10 cellular contexts compared by ENCODE assay signal in the genomic region with DNA sequence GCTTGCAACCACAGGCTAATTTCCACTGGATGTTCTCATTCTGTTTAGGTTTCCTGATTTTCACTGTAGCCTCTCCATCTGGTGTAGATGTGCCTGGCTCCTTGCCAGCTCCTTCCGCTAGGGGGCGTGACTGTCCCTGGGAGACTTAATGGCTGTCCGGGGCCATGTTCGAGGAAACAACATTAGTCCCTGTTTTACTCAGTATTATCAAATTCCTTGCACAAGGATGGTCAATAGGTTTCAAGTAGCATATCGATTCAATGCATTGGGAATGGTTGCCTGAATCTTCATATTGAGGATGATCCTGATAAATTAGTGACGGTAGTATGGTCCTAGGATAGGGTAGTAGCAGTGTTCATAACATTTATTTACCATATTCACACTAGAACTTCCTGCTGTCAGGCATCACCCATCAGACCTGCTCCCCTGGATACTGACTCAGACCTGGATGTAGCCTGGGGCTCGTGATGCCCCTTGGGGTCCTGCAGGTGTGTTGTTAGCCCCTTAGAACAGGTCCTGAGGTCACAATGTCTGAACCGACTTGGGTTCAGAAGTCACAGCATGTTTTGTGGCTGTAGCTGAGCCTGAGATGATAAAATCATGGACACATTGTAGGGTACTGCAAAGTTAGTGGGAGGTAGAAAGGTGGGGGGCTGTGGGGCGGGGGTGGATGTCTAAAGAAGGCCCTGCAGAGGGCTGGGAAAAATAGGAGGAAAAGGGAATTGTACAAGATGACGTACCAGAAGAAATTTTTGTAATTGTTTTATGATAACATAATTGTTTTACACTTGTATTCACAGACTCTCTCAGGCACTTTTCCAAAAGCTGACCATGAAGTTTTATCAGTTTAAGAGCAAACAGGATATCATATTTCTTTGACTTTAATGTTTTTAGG. TPM values are rescaled to one million over a fixed set of nuclear protein-coding genes. Genes with fewer than 3 reads are reported as not detected.
DNase-seq lines count a peak whose midpoint lies in the region; ATAC-seq and TF ChIP-seq lines count a peak whose summit lies in the region.
"Had no signal": no experiment of that assay in that cellular context is flagged by ENCODE, and none has a peak within 500 bp of the region (broad histone marks: within the 10 kb centered on the region; RNA-seq: fewer than 3 reads in every experiment).

No MANE protein-coding gene starts in this region.

- H3K36me3 ChIP-seq in breast epithelium, result no peaks in the 10 kb centered on the region
- no peaks in the 10 kb centered on the region for H3K36me3 ChIP-seq in adipocyte (ENCODE audit: control insufficient read depth, insufficient read depth, low read length, severe bottlenecking)
- no peaks in the 10 kb centered on the region for H3K36me3 ChIP-seq in kidney epithelial cell (ENCODE audit: control insufficient read depth, insufficient read depth, low read length)
- H3K36me3 ChIP-seq: upper lobe of left lung had no signal

- no peak for TF ChIP-seq POLR2A in breast epithelium (IDR thresholded peaks at IDR 0.05)

- no peaks in the 10 kb centered on the region for H3K27me3 Mint-ChIP-seq in MCF 10A (ENCODE audit: insufficient read depth, unreplicated experiment)
- H3K27me3 Mint-ChIP-seq: dendritic cell treated with granulocyte-macrophage colony-stimulating factor and Interleukin-4, amounts not matched to agents 40 ng/mL and 50 ng/mL, for 4 days had no signal

- no peak overlapping the region for H3K27ac Mint-ChIP-seq in MCF 10A (ENCODE audit: low read depth, unreplicated experiment)
- H3K27ac Mint-ChIP-seq: dendritic cell treated with granulocyte-macrophage colony-stimulating factor and Interleukin-4, amounts not matched to agents 40 ng/mL and 50 ng/mL, for 4 days had no signal

- DNase-seq in MCF 10A (ENCODE audit: unreplicated experiment) (peak; percentile 44), breast epithelium (ENCODE audit: low spot score in 2 of 2) (no peak), SHP77 (lab: John Stamatoyannopoulos, UW) (peak; percentile 27 to 33), adipocyte (ENCODE audit: low read depth) (peak; percentile 61), kidney epithelial cell (ENCODE audit: low read depth) (no peak), GDM1 (lab: John Stamatoyannopoulos, UW) (no peak)
- DNase-seq in stimulated activated naive CD4-positive, alpha-beta T cell treated with Interleukin-2 at 50 U/mL for 16 hours (lab: John Stamatoyannopoulos, UW), result peak; percentile 31

- no TSS peak for BruUV-seq in MCF 10A (replicated peaks; lab: Mats Ljungman, UMichigan)

- no peaks in the 10 kb centered on the region for H3K9me3 ChIP-seq in breast epithelium
- H3K9me3 ChIP-seq in adipocyte (ENCODE audit: control insufficient read depth, low read length), result no peaks in the 10 kb centered on the region
- H3K9me3 ChIP-seq: upper lobe of left lung had no signal

- H3K4me1 Mint-ChIP-seq in MCF 10A (ENCODE audit: insufficient read depth, unreplicated experiment), result peaks cover 5% of the 10 kb centered on the region

- H3K4me1 ChIP-seq in breast epithelium (no peaks in the 10 kb centered on the region), adipocyte (ENCODE audit: control insufficient read depth, insufficient read depth, low read length) (peaks cover 7% of the 10 kb centered on the region)

- CTCF ChIA-PET in MCF 10A (lab: Yijun Ruan, JAX), result interaction anchor here (0.7 kb wide), 1 partner anchor 42 kb away, joined by 4 read pairs; no protein-coding TSS in a partner anchor

- TF ChIP-seq CTCF in MCF 10A (IDR thresholded peaks at IDR 0.05; ENCODE audit: unreplicated experiment), result no peak
- no peak for TF ChIP-seq CTCF in breast epithelium (IDR thresholded peaks at IDR 0.05)
- TF ChIP-seq CTCF in kidney epithelial cell (IDR thresholded peaks at IDR 0.05; ENCODE audit: insufficient read depth, low read length, poor library complexity, severe bottlenecking), result peak; percentile 40

- no peak overlapping the region for H3K4me3 Mint-ChIP-seq in MCF 10A (ENCODE audit: unreplicated experiment)
- H3K4me3 Mint-ChIP-seq: dendritic cell treated with granulocyte-macrophage colony-stimulating factor and Interleukin-4, amounts not matched to agents 40 ng/mL and 50 ng/mL, for 4 days had no signal

- no peaks in the 10 kb centered on the region for H3K36me3 Mint-ChIP-seq in MCF 10A (ENCODE audit: insufficient read depth, unreplicated experiment)

- H3K4me3 ChIP-seq in breast epithelium (no peak overlapping the region), adipocyte (ENCODE audit: low read length) (no peak overlapping the region), kidney epithelial cell (ENCODE audit: low read depth, low read length) (no peak overlapping the region)
- H3K4me3 ChIP-seq: upper lobe of left lung had no signal

- intact Hi-C loops in MCF 10A (cut with micrococcal nuclease), result loop anchor here (10.0 kb wide), 1 partner anchor 245 kb away; the partner anchor contains the start of gene KIF11
- intact Hi-C loops in breast epithelium (cut with DNase I; ENCODE audit: low total_unique reads), result no loop called here

- H3K27me3 ChIP-seq in breast epithelium (no peaks in the 10 kb centered on the region), adipocyte (replicated peaks; ENCODE audit: control insufficient read depth, insufficient read depth, low read length) (no peaks in the 10 kb centered on the region), kidney epithelial cell (ENCODE audit: control insufficient read depth, insufficient read depth, low read length) (no peaks in the 10 kb centered on the region)
- H3K27me3 ChIP-seq: upper lobe of left lung had no signal

- H3K27ac ChIP-seq in breast epithelium, result peak overlapping the region in 1 of 2 donors; percentile 50

- POLR2A ChIA-PET in MCF 10A (lab: Yijun Ruan, JAX), result no interaction called here

- H3K9me3 Mint-ChIP-seq in MCF 10A (ENCODE audit: unreplicated experiment), result no peaks in the 10 kb centered on the region
- H3K9me3 Mint-ChIP-seq: dendritic cell treated with granulocyte-macrophage colony-stimulating factor and Interleukin-4, amounts not matched to agents 40 ng/mL and 50 ng/mL, for 4 days had no signal

- H3K9ac ChIP-seq in adipocyte (ENCODE audit: low read length), result no peak overlapping the region

- ATAC-seq in HG02623 (IDR thresholded peaks at IDR 0.05; ENCODE audit: unreplicated experiment), result no peak

RNA-seq across cellular contexts. Expression of gene EXOC6, which starts 8.9 kb away (rescaled TPM):
- total RNA-seq in MCF 10A (2022), result 5.9 and 6.6 TPM in 2 replicates
- total RNA-seq in breast epithelium, result 10 to 100 TPM in 2 of 3 donors, 1 to 10 TPM in 1; 7.0 to 26.1 (median 16.1) TPM
- total RNA-seq in kidney epithelial cell, result 6.2 and 10.5 TPM in 2 replicates

Comparison
In these comparisons a context has a peak if more than half of its experiments do, and no peak if none do; other contexts are left out.
1. DNase-seq: peak in MCF 10A (single experiment), SHP77 (2 of 2), adipocyte (single experiment) and stimulated activated naive CD4-positive, alpha-beta T cell treated with Interleukin-2 at 50 U/mL for 16 hours (single experiment); none in breast epithelium (0 of 2), kidney epithelial cell (single experiment) and GDM1 (single experiment).